In genomic region chr16:86955136-86955890, GRCh38 we compare ENCODE assay signal across 21 cellular contexts.
DNase-seq lines count a peak whose midpoint lies in the region; FAIRE-seq and TF ChIP-seq lines count a peak whose summit lies in the region.
"Had no signal": no experiment of that assay in that cellular context is flagged by ENCODE, and none has a peak within 500 bp of the region (broad histone marks: within the 10 kb centered on the region; RNA-seq: fewer than 3 reads in every experiment).

No MANE protein-coding gene starts in this region.

- no peaks in the 10 kb centered on the region for H3K36me3 Mint-ChIP-seq in endothelial cell (ENCODE audit: low read depth, unreplicated experiment)
- peaks cover 8% of the 10 kb centered on the region for H3K36me3 Mint-ChIP-seq in nephron (ENCODE audit: low read depth)

- H3K36me3 ChIP-seq in NT2/D1 (ENCODE audit: insufficient read depth, insufficient read length, low read length) (no peaks in the 10 kb centered on the region), sigmoid colon (no peaks in the 10 kb centered on the region), kidney (ENCODE audit: control insufficient read depth in 1 of 2, insufficient read depth in 2 of 2, low read length in 2 of 2) (no peaks in the 10 kb centered on the region)

- H3K4me1 ChIP-seq in NT2/D1 (ENCODE audit: insufficient read depth, insufficient read length) (peaks cover 20% of the 10 kb centered on the region), sigmoid colon (no peaks in the 10 kb centered on the region), kidney (ENCODE audit: control insufficient read depth in 1 of 2, insufficient read depth in 1 of 2, low read depth in 1 of 2, low read length in 2 of 2) (no peaks in the 10 kb centered on the region)

- intact Hi-C loops in sigmoid colon (cut with DNase I) (no loop called here), kidney (cut with DNase I) (no loop called here)

- DNase-seq in NT2/D1 (ENCODE audit: low read depth, low spot score) = no peak
- no peak for DNase-seq in endothelial cell (ENCODE audit: low spot score)
- peak; percentile 60 for DNase-seq in sigmoid colon
- DNase-seq in H4 (ENCODE audit: low spot score) = no peak
- DNase-seq in T-helper 1 cell = no peak
- DNase-seq in DMS79 (lab: John Stamatoyannopoulos, UW) = no peak
- no peak for DNase-seq in kidney
- DNase-seq: C1 segment of cervical spinal cord; CD4-positive, alpha-beta T cell; DMS79 treated with DMSO at 0.1 percent for 48 hours; EL; GOT3; HCEC 1CT; HFFc6 had no signal

- H3K4me3 Mint-ChIP-seq in endothelial cell (ENCODE audit: unreplicated experiment) = no peak overlapping the region
- peak overlapping the region in 1 of 3 experiments; percentile 77 for H3K4me3 Mint-ChIP-seq in nephron
- H3K4me3 Mint-ChIP-seq: B cell; CD4-positive, alpha-beta T cell; HFFc6 had no signal

- H3K27me3 ChIP-seq in NT2/D1 (ENCODE audit: insufficient read depth, insufficient read length) (peaks cover 10% of the 10 kb centered on the region), sigmoid colon (peaks cover 7 to 72% (median 26%) of the 10 kb centered on the region in 3 donors)

- H3K4me3 ChIP-seq in NT2/D1 (ENCODE audit: insufficient read length, low read depth) = no peak overlapping the region
- H3K4me3 ChIP-seq in sigmoid colon = no peak overlapping the region
- no peak overlapping the region for H3K4me3 ChIP-seq in kidney (ENCODE audit: low read length in 2 of 2)

- peaks cover 6% of the 10 kb centered on the region; the same call in 1 of the 2 replicates for H3K9me3 ChIP-seq in NT2/D1 (ENCODE audit: insufficient read depth, low read length)
- H3K9me3 ChIP-seq in sigmoid colon = peaks cover 0 to 2% (median 0%) of the 10 kb centered on the region in 4 donors
- H3K9me3 ChIP-seq in kidney (ENCODE audit: control insufficient read depth in 1 of 2, low read length in 2 of 2) = no peaks in the 10 kb centered on the region

- 66 to 83% methylated on average over 14 of the region's 14 CpGs for WGBS in sigmoid colon, 2 donors

- H3K9ac ChIP-seq in NT2/D1 (ENCODE audit: insufficient read length, low read depth) (peak overlapping the region; percentile 38), kidney (ENCODE audit: low read length in 2 of 2) (no peak overlapping the region)

- no peak for TF ChIP-seq EP300 in sigmoid colon (IDR thresholded peaks at IDR 0.05)

- H3K27ac Mint-ChIP-seq in endothelial cell (ENCODE audit: unreplicated experiment) (peak overlapping the region; percentile 57), nephron (peak overlapping the region; percentile 46 to 81 (median 56))
- H3K27ac Mint-ChIP-seq: B cell; CD4-positive, alpha-beta T cell; HFFc6 had no signal

- TF ChIP-seq CTCF in endothelial cell (IDR thresholded peaks at IDR 0.05; ENCODE audit: unreplicated experiment) (no peak), nephron (IDR thresholded peaks at IDR 0.05; ENCODE audit: unreplicated experiment in 3 of 3) (no peak), sigmoid colon (IDR thresholded peaks at IDR 0.05) (no peak), kidney (IDR thresholded peaks at IDR 0.05; ENCODE audit: borderline replicate concordance, extremely low read depth, insufficient read depth) (no peak)

- H3K27me3 Mint-ChIP-seq in endothelial cell (ENCODE audit: unreplicated experiment) (peaks cover 8% of the 10 kb centered on the region), nephron (ENCODE audit: low read depth) (peaks cover 32% of the 10 kb centered on the region)

- FAIRE-seq in kidney (lab: Jason Lieb, UNC) = no peak
- FAIRE-seq: A204.1, G401.6, GM12891, HepG2, HTR-8/SVneo had no signal

- H3K9me3 Mint-ChIP-seq in endothelial cell (ENCODE audit: unreplicated experiment) = no peaks in the 10 kb centered on the region
- H3K9me3 Mint-ChIP-seq in nephron = peaks cover 6% of the 10 kb centered on the region
- H3K9me3 Mint-ChIP-seq: HFFc6 had no signal

- no peak for TF ChIP-seq POLR2A in sigmoid colon (IDR thresholded peaks at IDR 0.05)

- H3K4me1 Mint-ChIP-seq in endothelial cell (ENCODE audit: unreplicated experiment) = peaks cover 37% of the 10 kb centered on the region
- peaks cover 48% of the 10 kb centered on the region for H3K4me1 Mint-ChIP-seq in nephron

- no peak overlapping the region for H3K27ac ChIP-seq in sigmoid colon
- no peak overlapping the region for H3K27ac ChIP-seq in kidney (ENCODE audit: low read depth in 2 of 2, low read length in 2 of 2)
